ENCODE assay signal across 16 cellular contexts in genomic region chr15:64017082-64017588, GRCh38. TPM values are rescaled to one million over a fixed set of nuclear protein-coding genes. Genes with fewer than 3 reads are reported as not detected.
A peak's percentile ranks its signal among the peaks of the same experiment; 100 is the strongest.
DNase-seq lines count a peak whose midpoint lies in the region; ATAC-seq, FAIRE-seq and TF ChIP-seq lines count a peak whose summit lies in the region.
"Had no signal": no experiment of that assay in that cellular context is flagged by ENCODE, and none has a peak within 500 bp of the region (broad histone marks: within the 10 kb centered on the region; RNA-seq: fewer than 3 reads in every experiment).

No MANE protein-coding gene starts in this region.

- peaks cover 4% of the 10 kb centered on the region for H3K27me3 Mint-ChIP-seq in HFFc6 (ENCODE audit: insufficient read depth)
- H3K27me3 Mint-ChIP-seq: activated naive CD8-positive, alpha-beta T cell treated with anti-CD3 and anti-CD28 coated beads, Interleukin-2, amount 50 U/mL, for 24 hours; T-cell had no signal

- 0 out of 5 replicates have a peak, but pooled peaks of 1 of the 2 experiments have one; percentile 18 for TF ChIP-seq EP300 in A549 (IDR thresholded peaks at IDR 0.05)

- peak overlapping the region; percentile 67 for H3K4me2 ChIP-seq in A549
- H3K4me2 ChIP-seq in mesenchymal stem cell (ENCODE audit: low read length, poor library complexity, severe bottlenecking): no peak overlapping the region

- H3K14ac ChIP-seq in mesenchymal stem cell (ENCODE audit: low read length in 2 of 2): no peak overlapping the region

- H3K4me1 ChIP-seq in A549 (peaks cover 52% of the 10 kb centered on the region), mesenchymal stem cell (ENCODE audit: control insufficient read depth, insufficient read depth, low read depth, low read length) (peaks cover 4% of the 10 kb centered on the region)

- DNase-seq in A549 (ENCODE audit: low read depth in 1 of 2, low spot score in 1 of 2) (peak; percentile 83 to 93), HFFc6 (peak; percentile 51), astrocyte of the spinal cord (ENCODE audit: low read depth, low spot score) (peak; percentile 47), mesenchymal stem cell (no peak), nucleus accumbens (lab: John Stamatoyannopoulos, UW) (no peak), NCI-H1092 (lab: John Stamatoyannopoulos, UW) (no peak), NCI-H446 treated with DMSO at 0.1 percent for 48 hours (lab: John Stamatoyannopoulos, UW) (no peak)
- DNase-seq: activated naive CD8-positive, alpha-beta T cell treated with anti-CD3 and anti-CD28 coated beads, Interleukin-2, amount 50 U/mL, for 24 hours; dorsolateral prefrontal cortex; heart right ventricle; mesendoderm; T-cell had no signal

- no peak overlapping the region for H2BK5ac ChIP-seq in mesenchymal stem cell (ENCODE audit: low read depth, low read length, poor library complexity, severe bottlenecking)

- no peak overlapping the region for H2BK12ac ChIP-seq in mesenchymal stem cell (ENCODE audit: low read length in 2 of 2)

- 39% methylated on average over 5 of the region's 5 CpGs for WGBS in A549 (ENCODE audit: missing lambda C conversion rate)
- 87% methylated on average over 5 of the region's 5 CpGs for WGBS in mesenchymal stem cell

- peak overlapping the region; percentile 44 for H4K91ac ChIP-seq in mesenchymal stem cell (ENCODE audit: low read length)

- H3K79me1 ChIP-seq in mesenchymal stem cell (replicated peaks; ENCODE audit: low read length, poor library complexity, severe bottlenecking): peaks cover 2% of the 10 kb centered on the region

- H3K9ac ChIP-seq in mesenchymal stem cell (ENCODE audit: low read length): no peak overlapping the region
- H3K9ac ChIP-seq: BLaER1 treated with 17β-estradiol and CSF1 and Interleukin-3, amounts not matched to agents 10 nM and 100 nM had no signal

- H3K27me3 ChIP-seq in mesenchymal stem cell (ENCODE audit: control insufficient read depth in 1 of 2, insufficient read depth in 1 of 2, low read length in 2 of 2): peaks cover 0 to 11% of the 10 kb centered on the region in 2 experiments
- H3K27me3 ChIP-seq: BLaER1 treated with 17β-estradiol and CSF1 and Interleukin-3, amounts not matched to agents 10 nM and 100 nM; heart right ventricle had no signal

- H3K4ac ChIP-seq in mesenchymal stem cell (ENCODE audit: low read depth in 1 of 2, low read length in 2 of 2): no peak overlapping the region

- peak overlapping the region; percentile 55 to 60 for H3K27ac ChIP-seq in A549
- H3K27ac ChIP-seq in mesenchymal stem cell (ENCODE audit: low read length, poor library complexity, severe bottlenecking): no peak overlapping the region
- H3K27ac ChIP-seq: BLaER1 treated with 17β-estradiol and CSF1 and Interleukin-3, amounts not matched to agents 10 nM and 100 nM; thoracic aorta had no signal

- H2BK15ac ChIP-seq in mesenchymal stem cell (ENCODE audit: low read depth, poor library complexity, severe bottlenecking): no peak overlapping the region

- H3K4me3 ChIP-seq in A549 (no peak overlapping the region), astrocyte of the spinal cord (ENCODE audit: low read depth, low read length) (no peak overlapping the region), mesenchymal stem cell (ENCODE audit: insufficient read depth in 1 of 2, low read depth in 1 of 2, low read length in 2 of 2) (peak overlapping the region in 1 of 2 experiments; percentile 13)
- H3K4me3 ChIP-seq: BLaER1 treated with 17β-estradiol and CSF1 and Interleukin-3, amounts not matched to agents 10 nM and 100 nM; dorsolateral prefrontal cortex; heart right ventricle; thoracic aorta had no signal

- no peaks in the 10 kb centered on the region for H3K9me3 ChIP-seq in A549
- H3K9me3 ChIP-seq in mesenchymal stem cell (ENCODE audit: control insufficient read depth, low read length): no peaks in the 10 kb centered on the region
- H3K9me3 ChIP-seq: heart right ventricle, thoracic aorta had no signal

- H2AK5ac ChIP-seq in mesenchymal stem cell (ENCODE audit: low read length, severe bottlenecking): no peak overlapping the region

- FAIRE-seq in A549 (lab: Jason Lieb, UNC): no peak
- FAIRE-seq: H1 had no signal

- TF ChIP-seq RAD21 in A549 (conservative IDR thresholded peaks at IDR 0.05 in 1 of 2, IDR thresholded peaks at IDR 0.05 in 1 of 2): 0 out of 5 replicates have a peak, but pooled peaks of 1 of the 2 experiments have one; percentile 16

- peaks cover 42% of the 10 kb centered on the region for H3K4me1 Mint-ChIP-seq in HFFc6 (ENCODE audit: low read depth)

- no peak overlapping the region for H3K4me3 Mint-ChIP-seq in HFFc6
- H3K4me3 Mint-ChIP-seq: activated naive CD8-positive, alpha-beta T cell treated with anti-CD3 and anti-CD28 coated beads, Interleukin-2, amount 50 U/mL, for 24 hours; T-cell had no signal

- POLR2A ChIA-PET in A549 (lab: Yijun Ruan, JAX): no interaction called here

- H3K23ac ChIP-seq in mesenchymal stem cell (ENCODE audit: low read length in 2 of 2): no peak overlapping the region

- peak overlapping the region; percentile 41; the same call in 1 of the 2 replicates for H3K27ac Mint-ChIP-seq in HFFc6
- H3K27ac Mint-ChIP-seq: activated naive CD8-positive, alpha-beta T cell treated with anti-CD3 and anti-CD28 coated beads, Interleukin-2, amount 50 U/mL, for 24 hours; T-cell had no signal

- H3K9me3 Mint-ChIP-seq in HFFc6: peaks cover 5% of the 10 kb centered on the region; the same call in 1 of the 2 replicates
- H3K9me3 Mint-ChIP-seq: activated naive CD8-positive, alpha-beta T cell treated with anti-CD3 and anti-CD28 coated beads, Interleukin-2, amount 50 U/mL, for 24 hours; T-cell had no signal

- H4K8ac ChIP-seq in mesenchymal stem cell (ENCODE audit: low read length): no peak overlapping the region

- no peak for TF ChIP-seq POLR2A in A549 (IDR thresholded peaks at IDR 0.05; ENCODE audit: low read length)

- H3K36me3 Mint-ChIP-seq in HFFc6 (ENCODE audit: low read depth): peaks cover 13% of the 10 kb centered on the region; the same call in 1 of the 2 replicates

- in situ Hi-C loops in astrocyte of the spinal cord (cut with HindIII; ENCODE audit: low sequenced_read_pairs): no loop called here

- CTCF ChIA-PET in A549 (lab: Yijun Ruan, JAX): interaction anchor here (0.6 to 4.2 kb wide), 4 partner anchors 19 to 407 kb away, joined by 3 to 17 read pairs (median 4); partner anchors contain the start of gene DAPK2

- no peak for TF ChIP-seq CTCF in A549 (IDR thresholded peaks at IDR 0.05)
- TF ChIP-seq CTCF in HFFc6 (IDR thresholded peaks at IDR 0.05): no peak
- TF ChIP-seq CTCF in astrocyte of the spinal cord (IDR thresholded peaks at IDR 0.05; ENCODE audit: low read depth, low read length): no peak

- ATAC-seq in A549 (peak; percentile 90 to 91), HG02798 (IDR thresholded peaks at IDR 0.05; ENCODE audit: poor library complexity, unreplicated experiment) (no peak)
- ATAC-seq: activated naive CD8-positive, alpha-beta T cell treated with anti-CD3 and anti-CD28 coated beads, Interleukin-2, amount 50 U/mL, for 24 hours; heart right ventricle; T-cell had no signal

- H2BK120ac ChIP-seq in mesenchymal stem cell (ENCODE audit: low read depth, low read length): no peak overlapping the region

- H2AFZ ChIP-seq in mesenchymal stem cell (ENCODE audit: low read depth, low read length): no peak overlapping the region

- no peak overlapping the region for H3K18ac ChIP-seq in mesenchymal stem cell (ENCODE audit: low read depth in 1 of 2, low read length in 2 of 2)

- no peaks in the 10 kb centered on the region for H3K36me3 ChIP-seq in mesenchymal stem cell (ENCODE audit: control insufficient read depth in 1 of 2, insufficient read depth in 2 of 2, low read depth in 1 of 2, low read length in 2 of 2)
- H3K36me3 ChIP-seq: BLaER1 treated with 17β-estradiol and CSF1 and Interleukin-3, amounts not matched to agents 10 nM and 100 nM; thoracic aorta had no signal

TF ChIP-seq in A549, 52 proteins besides CTCF, POLR2A, EP300 and RAD21:
- TF ChIP-seq FOSB (CRISPR knock-in tag; IDR thresholded peaks at IDR 0.05) (no peak), FOSL2 (IDR thresholded peaks at IDR 0.05) (peak; percentile 96), FOSL2 (CRISPR knock-in tag; IDR thresholded peaks at IDR 0.05) (peak; percentile 98), GATA3 (IDR thresholded peaks at IDR 0.05; ENCODE audit: borderline replicate concordance) (peak; percentile 68; the same call in 1 of the 2 replicates), POLR2AphosphoS2 (conservative IDR thresholded peaks at IDR 0.05; ENCODE audit: low read length) (no peak), HOXB5 (CRISPR knock-in tag; IDR thresholded peaks at IDR 0.05) (no peak), CEBPB (IDR thresholded peaks at IDR 0.05) (peak in 1 of 2 experiments; percentile 15; a peak in 1 of 4 replicates), ZSCAN20 (CRISPR knock-in tag; IDR thresholded peaks at IDR 0.05) (no peak), MAX (IDR thresholded peaks at IDR 0.05) (peak; percentile 53), ZC3H11A (IDR thresholded peaks at IDR 0.05) (no peak), NR3C1 (IDR thresholded peaks at IDR 0.05) (no peak), ATOH8 (CRISPR knock-in tag; IDR thresholded peaks at IDR 0.05; ENCODE audit: low read depth) (no peak), JUNB (IDR thresholded peaks at IDR 0.05) (peak; percentile 94), JUN (IDR thresholded peaks at IDR 0.05) (peak; percentile 39 to 57; a peak in 2 of 5 replicates)

RNA-seq across cellular contexts. Expression of gene DAPK2, which starts 29.1 kb away (rescaled TPM):
- polyA plus RNA-seq in A549 (2011; rRNA removed) (4.2 and 4.8 TPM in 2 replicates), A549 (2017; fragmentation: RNase III; extraction: RNeasy Plus Mini Kit Qiagen cat#74134 plus additional on column Dnase treatment) (3.1 to 4.3 TPM (median 3.4 TPM) in 3 replicates)
- polyA plus RNA-seq in A549 (2012; cell fraction: cytosol; rRNA removed): 4.5 and 5.5 TPM in 2 replicates
- 7.6 and 9.2 TPM in 2 replicates for polyA plus RNA-seq in A549 (2012; cell fraction: nucleus; rRNA removed)
- polyA minus RNA-seq in A549 (2011; rRNA and poly(A)+ RNA removed): 3.4 and 4.8 TPM in 2 replicates
- total RNA-seq in HFFc6 (2021; fragmentation: NEBNext Ultra II Directional; extraction: Animal tissue kit (Norgen Biotek cat#: 25700)): 1 to 10 TPM; 2.1 to 5.7 (median 5.1) TPM
- 0.10 TPM for polyA plus RNA-seq in mesenchymal stem cell (2013, experiment 1 of 2)
- 0.12 TPM for polyA plus RNA-seq in mesenchymal stem cell (2013, experiment 2 of 2)

Comparison
In these comparisons a context has a peak if more than half of its experiments do, and no peak if none do; other contexts are left out.
1. DNase-seq: peak in A549 (2 of 2), HFFc6 (single experiment) and astrocyte of the spinal cord (single experiment); none in mesenchymal stem cell (single experiment), nucleus accumbens (0 of 56), NCI-H1092 (single experiment) and NCI-H446 treated with DMSO at 0.1 percent for 48 hours (single experiment).